In genomic region chr1:51491166-51491981, GRCh38 we compare ENCODE assay signal across 9 cellular contexts. TPM values are rescaled to one million over a fixed set of nuclear protein-coding genes. Genes with fewer than 3 reads are reported as not detected.
A peak's percentile ranks its signal among the peaks of the same experiment; 100 is the strongest.
DNase-seq lines count a peak whose midpoint lies in the region; ATAC-seq and TF ChIP-seq lines count a peak whose summit lies in the region.
"Had no signal": no experiment of that assay in that cellular context is flagged by ENCODE, and none has a peak within 500 bp of the region (broad histone marks: within the 10 kb centered on the region; RNA-seq: fewer than 3 reads in every experiment).

No MANE protein-coding gene starts in this region.

- H3K27me3 ChIP-seq in SU-DHL-6 (ENCODE audit: low read length), result no peaks in the 10 kb centered on the region
- H3K27me3 ChIP-seq in neutrophil, result no peaks in the 10 kb centered on the region
- H3K27me3 ChIP-seq in adrenal gland, result no peaks in the 10 kb centered on the region

- DNase-seq in DMS79 treated with DMSO at 0.1 percent for 48 hours (lab: John Stamatoyannopoulos, UW) (peak; percentile 54), DMS79 (lab: John Stamatoyannopoulos, UW) (no peak), adrenal gland (no peak), posterior vena cava (ENCODE audit: low spot score) (no peak)
- DNase-seq: stimulated activated CD4-positive, alpha-beta T cell treated with anti-CD3 and anti-CD28 coated beads, Interleukin-4, amount 100 ng/mL, for 4 hours had no signal

- ATAC-seq in HG02870 (IDR thresholded peaks at IDR 0.05; ENCODE audit: unreplicated experiment) (peak; percentile 39), HG03520 (IDR thresholded peaks at IDR 0.05; ENCODE audit: unreplicated experiment) (no peak)

- H3K4me1 ChIP-seq in neutrophil (ENCODE audit: control insufficient read depth in 1 of 2, insufficient read depth in 1 of 2, low read depth in 1 of 2, low read length in 1 of 2), result peaks cover 26 to 28% of the 10 kb centered on the region in 2 experiments
- peaks cover 20 to 74% of the 10 kb centered on the region in 2 donors for H3K4me1 ChIP-seq in adrenal gland (replicated peaks in 1 of 2)

- H3F3A ChIP-seq in SU-DHL-6 (ENCODE audit: insufficient read depth), result peaks cover 39% of the 10 kb centered on the region

- 61 to 70% (median 63%) methylated on average over 4 of the region's 4 CpGs for WGBS in adrenal gland, 4 donors

- H3K27ac ChIP-seq in SU-DHL-6 (ENCODE audit: low read depth, low read length), result peak overlapping the region; percentile 84
- peak overlapping the region; percentile 74 for H3K27ac ChIP-seq in neutrophil
- peak overlapping the region in 1 of 5 donors; percentile 43 for H3K27ac ChIP-seq in adrenal gland

- intact Hi-C loops in adrenal gland (cut with DNase I), result no loop called here
- intact Hi-C loops in posterior vena cava (cut with DNase I), result no loop called here

- no peaks in the 10 kb centered on the region for H3K9me2 ChIP-seq in SU-DHL-6 (replicated peaks; ENCODE audit: insufficient read depth, low read length)

- H2AFZ ChIP-seq in SU-DHL-6 (ENCODE audit: low read depth, low read length, severe bottlenecking), result peak overlapping the region; percentile 25

- peaks cover 6% of the 10 kb centered on the region; the same call in 1 of the 2 replicates for H4K20me1 ChIP-seq in SU-DHL-6 (ENCODE audit: low read depth, low read length)

- H3K9me3 ChIP-seq in SU-DHL-6 (ENCODE audit: insufficient read depth, low read length) (no peaks in the 10 kb centered on the region), neutrophil (no peaks in the 10 kb centered on the region), adrenal gland (replicated peaks in 1 of 3) (no peaks in the 10 kb centered on the region)

- peaks cover 86% of the 10 kb centered on the region for H3K79me2 ChIP-seq in SU-DHL-6 (ENCODE audit: insufficient read depth, low read length)

- H3K36me3 ChIP-seq in SU-DHL-6 (ENCODE audit: low read length), result no peaks in the 10 kb centered on the region
- no peaks in the 10 kb centered on the region for H3K36me3 ChIP-seq in neutrophil
- H3K36me3 ChIP-seq in adrenal gland (replicated peaks in 1 of 2), result no peaks in the 10 kb centered on the region

- 0 out of 2 replicates have a peak overlapping the region, but pooled peaks have one; percentile 12 for H3K9ac ChIP-seq in SU-DHL-6 (ENCODE audit: low read length)

- TF ChIP-seq CTCF in SU-DHL-6 (IDR thresholded peaks at IDR 0.05; ENCODE audit: insufficient read depth, low read length, poor library complexity, severe bottlenecking) (no peak), neutrophil (IDR thresholded peaks at IDR 0.05) (no peak), adrenal gland (IDR thresholded peaks at IDR 0.05) (no peak)

- no peak for TF ChIP-seq POLR2A in adrenal gland (IDR thresholded peaks at IDR 0.05)

- peak overlapping the region; percentile 67 for H3K4me2 ChIP-seq in SU-DHL-6 (ENCODE audit: low read depth, low read length, poor library complexity, severe bottlenecking)

- H3K4me3 ChIP-seq in SU-DHL-6 (ENCODE audit: insufficient read depth, low read length, poor library complexity, severe bottlenecking), result peak overlapping the region; percentile 39
- peak overlapping the region; percentile 19 to 31 for H3K4me3 ChIP-seq in neutrophil (ENCODE audit: low read depth in 1 of 2, low read length in 1 of 2)
- H3K4me3 ChIP-seq in adrenal gland, result no peak overlapping the region

RNA-seq across cellular contexts. Expression of gene EPS15, which starts 27.7 kb away (rescaled TPM):
- total RNA-seq in adrenal gland (100 to 1,000 TPM in 7 of 8 donors, 10 to 100 TPM in 1; 66.7 to 180 (median 114) TPM), posterior vena cava (10 to 100 TPM; 79.6 to 81.1 TPM)
- polyA plus RNA-seq in adrenal gland, result 10 to 100 TPM; 31.7 to 83.3 (median 34.7) TPM

Comparison
In these comparisons a context has a peak if more than half of its experiments do, and no peak if none do; other contexts are left out.
1. H3K4me3 ChIP-seq: peak in SU-DHL-6 (single experiment) and neutrophil (2 of 2); none in adrenal gland (0 of 4).